17 cellular contexts compared by ENCODE assay signal in genomic region chr9:37444890-37445289, GRCh38. TPM values are rescaled to one million over a fixed set of nuclear protein-coding genes. Genes with fewer than 3 reads are reported as not detected.
DNase-seq lines count a peak whose midpoint lies in the region; ATAC-seq and TF ChIP-seq lines count a peak whose summit lies in the region.
"Had no signal": no experiment of that assay in that cellular context is flagged by ENCODE, and none has a peak within 500 bp of the region (broad histone marks: within the 10 kb centered on the region; RNA-seq: fewer than 3 reads in every experiment).

No MANE protein-coding gene starts in this region.

- peaks cover 21% of the 10 kb centered on the region for H3K4me1 Mint-ChIP-seq in CD8-positive, alpha-beta T cell (ENCODE audit: low read depth)
- H3K4me1 Mint-ChIP-seq in progenitor cell of endocrine pancreas (ENCODE audit: low read depth), result peaks cover 20% of the 10 kb centered on the region

- no peaks in the 10 kb centered on the region for H3K9me3 Mint-ChIP-seq in CD8-positive, alpha-beta T cell
- H3K9me3 Mint-ChIP-seq in progenitor cell of endocrine pancreas (ENCODE audit: low read depth), result no peaks in the 10 kb centered on the region

- no peaks in the 10 kb centered on the region for H3K9me3 ChIP-seq in CD8-positive, alpha-beta T cell (ENCODE audit: low read length)
- H3K9me3 ChIP-seq: Caco-2 had no signal

- CTCF ChIA-PET in CD8-positive, alpha-beta T cell (lab: Charles Lee), result interaction anchor here (1.6 kb wide), 1 partner anchor 30 kb away, joined by 4 read pairs; no protein-coding TSS in a partner anchor

- no peaks in the 10 kb centered on the region for H3K27me3 Mint-ChIP-seq in CD8-positive, alpha-beta T cell (ENCODE audit: low read depth)
- H3K27me3 Mint-ChIP-seq in progenitor cell of endocrine pancreas, result no peaks in the 10 kb centered on the region
- H3K27me3 Mint-ChIP-seq: B cell had no signal

- POLR2A ChIA-PET in CD8-positive, alpha-beta T cell (lab: Charles Lee), result no interaction called here

- H3K4me3 ChIP-seq in CD8-positive, alpha-beta T cell (ENCODE audit: low read depth, low read length), result no peak overlapping the region
- H3K4me3 ChIP-seq: K562, PC-9 had no signal

- no peak for ATAC-seq in CD8-positive, alpha-beta T cell
- ATAC-seq in left lobe of liver, result peak; percentile 51
- ATAC-seq: K562, SK-N-SH treated with all-trans-retinoic acid at 6 μM for 48 hours had no signal

- H3K36me3 Mint-ChIP-seq in CD8-positive, alpha-beta T cell, result peaks cover 55% of the 10 kb centered on the region
- peaks cover 19% of the 10 kb centered on the region for H3K36me3 Mint-ChIP-seq in progenitor cell of endocrine pancreas (ENCODE audit: insufficient read depth)

- no peak for DNase-seq in CD8-positive, alpha-beta T cell
- DNase-seq in LoVo (ENCODE audit: low spot score) (peak; percentile 22), left lobe of liver (ENCODE audit: low spot score) (no peak), progenitor cell of endocrine pancreas (ENCODE audit: low spot score, unreplicated experiment) (no peak), amygdala (lab: John Stamatoyannopoulos, UW) (no peak), HK-2 (ENCODE audit: unreplicated experiment) (no peak), 8988T (no peak)
- DNase-seq: Caco-2, GF-D8, NCI-H1105, NCI-H2081, NCI-H774, PC-9, SIG-M5 had no signal

- H3K4me3 Mint-ChIP-seq in CD8-positive, alpha-beta T cell, result no peak overlapping the region
- H3K4me3 Mint-ChIP-seq in progenitor cell of endocrine pancreas (ENCODE audit: low read depth), result no peak overlapping the region
- H3K4me3 Mint-ChIP-seq: B cell had no signal

- H3K4me1 ChIP-seq in CD8-positive, alpha-beta T cell (ENCODE audit: insufficient read depth, low read length), result no peaks in the 10 kb centered on the region

- no peak overlapping the region for H3K27ac ChIP-seq in CD8-positive, alpha-beta T cell (ENCODE audit: low read depth, low read length)
- H3K27ac ChIP-seq: PC-9 had no signal

- TF ChIP-seq CTCF in CD8-positive, alpha-beta T cell (IDR thresholded peaks at IDR 0.05), result no peak
- TF ChIP-seq CTCF in progenitor cell of endocrine pancreas (IDR thresholded peaks at IDR 0.05; ENCODE audit: unreplicated experiment), result no peak

- H3K27me3 ChIP-seq in CD8-positive, alpha-beta T cell (ENCODE audit: insufficient read depth, low read length), result no peaks in the 10 kb centered on the region

- intact Hi-C loops in CD8-positive, alpha-beta T cell (cut with DNase I, micrococcal nuclease), result no loop called here

- H3K36me3 ChIP-seq in CD8-positive, alpha-beta T cell (ENCODE audit: insufficient read depth, low read length), result peaks cover 25% of the 10 kb centered on the region

- H3K27ac Mint-ChIP-seq in CD8-positive, alpha-beta T cell, result peak overlapping the region; percentile 6
- H3K27ac Mint-ChIP-seq in progenitor cell of endocrine pancreas, result peak overlapping the region; percentile 76
- H3K27ac Mint-ChIP-seq: B cell had no signal

RNA-seq across cellular contexts. Expression of gene ZBTB5, which starts 20.4 kb away (rescaled TPM):
- total RNA-seq in CD8-positive, alpha-beta T cell, result 10 to 100 TPM; 18.5 to 18.7 TPM
- total RNA-seq in left lobe of liver, result 5.5 TPM
- 21.2 and 21.8 TPM in 2 replicates for total RNA-seq in progenitor cell of endocrine pancreas

RNA-seq across cellular contexts. Expression of gene GRHPR, which starts 22.4 kb away (rescaled TPM):
- 10 to 100 TPM; 25.5 to 25.8 TPM for total RNA-seq in CD8-positive, alpha-beta T cell
- total RNA-seq in left lobe of liver (406 TPM), progenitor cell of endocrine pancreas (98.0 and 101 TPM in 2 replicates)

RNA-seq across cellular contexts. Expression of gene POLR1E, which starts 40.9 kb away (rescaled TPM):
- 10 to 100 TPM; 27.2 to 27.8 TPM for total RNA-seq in CD8-positive, alpha-beta T cell
- total RNA-seq in left lobe of liver (11.8 TPM), progenitor cell of endocrine pancreas (22.2 and 22.4 TPM in 2 replicates)
